20 cellular contexts compared by ENCODE assay signal in the genomic region with DNA sequence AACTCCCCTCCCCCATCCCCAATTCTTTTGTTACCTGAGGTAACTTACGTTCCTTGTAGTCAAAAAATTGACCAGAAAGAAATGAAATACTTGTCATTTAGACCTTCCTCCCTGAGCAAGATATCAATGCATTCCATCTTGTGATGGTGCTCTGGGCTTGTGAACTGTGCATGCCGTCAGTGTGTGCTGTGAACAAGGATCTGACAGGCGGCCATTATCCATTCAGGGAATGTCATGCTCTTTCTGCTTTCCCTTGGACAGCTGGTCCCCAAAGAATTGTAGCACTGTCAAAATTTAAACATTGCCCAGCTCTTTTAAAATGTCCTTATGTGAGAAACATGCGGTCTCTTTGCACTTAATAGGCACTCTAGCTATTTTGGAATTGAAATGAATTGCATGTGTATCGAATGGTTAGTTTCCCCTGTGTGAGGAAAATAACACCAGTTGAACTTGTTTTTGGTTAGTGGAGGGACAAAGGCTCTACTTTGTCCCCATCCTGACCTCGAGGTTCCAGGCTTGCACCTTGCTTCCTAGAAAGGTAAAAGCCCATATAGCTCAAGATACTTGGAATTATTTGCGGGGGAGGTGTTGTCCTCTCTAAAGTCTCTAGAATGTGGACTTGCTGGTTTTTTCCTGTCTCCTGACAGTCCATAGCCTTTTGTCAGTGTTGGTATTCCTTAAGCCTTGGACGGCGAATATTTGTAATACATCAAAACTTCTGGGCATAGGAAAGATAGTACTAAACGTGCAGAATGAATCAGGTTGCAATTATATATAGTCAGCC.
"Had no signal": no experiment of that assay in that cellular context is flagged by ENCODE, and none has a peak within 500 bp of the region (broad histone marks: within the 10 kb centered on the region; RNA-seq: fewer than 3 reads in every experiment).

No MANE protein-coding gene starts in this region.

- H3K27me3 ChIP-seq: gastrocnemius medialis, stomach, upper lobe of left lung had no signal

- H3K27ac ChIP-seq: gastrocnemius medialis, stomach, upper lobe of left lung, VCaP had no signal

- DNase-seq: activated CD4-positive, alpha-beta T cell treated with anti-CD3 and anti-CD28 coated beads, Interleukin-2, amount 50 U/mL, for 1 hour; activated CD4-positive, CD25-positive, alpha-beta regulatory T cell treated with anti-CD3 and anti-CD28 coated beads, Interleukin-2, amount 50 U/mL, for 72 hours; activated CD8-positive, alpha-beta memory T cell treated with anti-CD3 and anti-CD28 coated beads, Interleukin-2, amount 50 U/mL, for 4 hours; activated naive CD4-positive, alpha-beta T cell treated with anti-CD3 and anti-CD28 coated beads, Interleukin-2, amount 10 ng/mL, durations not matched to agents 7 days and 5 days; activated naive CD8-positive, alpha-beta T cell treated with anti-CD3 and anti-CD28 coated beads, Interleukin-2, amount 50 U/mL, for 24 hours; activated T-cell treated with anti-CD3 and anti-CD28 coated beads, Interleukin-2, amount 50 U/mL, for 4 hours; aorta; cerebellar nuclear complex; cortex of kidney; effector CD8-positive, alpha-beta T cell; gastrocnemius medialis; mucosa of descending colon; naive thymus-derived CD4-positive, alpha-beta T cell; occipital lobe; posterior cingulate gyrus; stimulated activated CD4-positive, alpha-beta T cell treated with anti-CD3 and anti-CD28 coated beads, Interleukin-4, amount 100 ng/mL, for 1 hour; stomach; upper lobe of left lung had no signal

- H3K36me3 ChIP-seq: gastrocnemius medialis, stomach, upper lobe of left lung had no signal

- H3K9me3 ChIP-seq: gastrocnemius medialis had no signal

- H3K4me3 ChIP-seq: gastrocnemius medialis, lung, mucosa of descending colon, stomach, upper lobe of left lung had no signal

- H3K4me1 ChIP-seq: gastrocnemius medialis, stomach, upper lobe of left lung had no signal
